ENCODE assay signal across 25 cellular contexts in the genomic region with DNA sequence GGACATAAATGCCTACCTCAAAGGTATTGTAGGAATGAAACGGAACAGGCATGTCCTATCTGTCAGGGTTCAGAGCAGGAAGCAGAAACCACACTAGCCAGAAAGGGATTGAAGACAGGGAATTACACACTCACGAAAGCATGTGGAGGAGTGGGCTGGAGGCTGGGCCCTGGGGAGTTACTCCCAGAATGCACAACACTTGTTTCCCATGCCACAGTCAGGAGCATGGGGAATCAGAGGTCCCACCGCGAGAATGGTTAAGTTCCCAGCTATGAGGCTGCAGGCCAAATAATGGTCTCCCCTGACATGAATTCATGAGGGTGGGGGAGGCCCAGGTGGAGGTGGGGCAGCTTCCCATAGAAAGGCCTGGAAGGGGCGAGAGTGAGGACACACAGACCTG.
"Had no signal": no experiment of that assay in that cellular context is flagged by ENCODE, and none has a peak within 500 bp of the region (broad histone marks: within the 10 kb centered on the region; RNA-seq: fewer than 3 reads in every experiment).

No MANE protein-coding gene starts in this region.

- H3K4me1 Mint-ChIP-seq: activated B cell treated with CpG ODN at 0.5 μM for 24 hours; activated CD4-positive, alpha-beta T cell treated with anti-CD3 and anti-CD28 coated beads for 36 hours; activated naive CD8-positive, alpha-beta T cell treated with anti-CD3 and anti-CD28 coated beads for 36 hours; memory B cell; naive thymus-derived CD8-positive, alpha-beta T cell; stimulated activated effector memory CD8-positive, alpha-beta T cell treated with anti-CD3 and anti-CD28 coated beads, Interleukin-12 subunit alpha, Interleukin-12 subunit beta, amount 100 ng/mL, for 72 hours; stimulated activated naive CD8-positive, alpha-beta T cell treated with anti-CD3 and anti-CD28 coated beads, Interleukin-15, amount 100 ng/mL, for 72 hours had no signal

- FAIRE-seq: bronchial epithelial cell had no signal

- DNase-seq: activated B cell treated with CpG ODN at 0.5 μM for 24 hours; activated CD4-positive, alpha-beta T cell treated with anti-CD3 and anti-CD28 coated beads for 36 hours; activated CD4-positive, alpha-beta T cell treated with anti-CD3 and anti-CD28 coated beads, Interleukin-2, amount 50 U/mL, for 4 hours; activated CD8-positive, alpha-beta memory T cell treated with anti-CD3 and anti-CD28 coated beads for 24 hours; activated CD8-positive, alpha-beta memory T cell treated with anti-CD3 and anti-CD28 coated beads, Interleukin-2, amount 50 U/mL, for 4 hours; activated naive CD4-positive, alpha-beta T cell treated with Interleukin-2 at 50 U/mL for 16 hours; activated naive CD8-positive, alpha-beta T cell treated with anti-CD3 and anti-CD28 coated beads for 36 hours; activated T-cell treated with anti-CD3 and anti-CD28 coated beads, Interleukin-2, amount 50 U/mL, for 24 hours; amniotic stem cell; colonic mucosa; dorsolateral prefrontal cortex; foreskin fibroblast; naive thymus-derived CD8-positive, alpha-beta T cell; ovary; stimulated activated CD4-positive, alpha-beta T cell treated with anti-CD3 and anti-CD28 coated beads, Interleukin-2, amount 100 ng/mL, for 24 hours; stimulated activated naive CD8-positive, alpha-beta T cell treated with anti-CD3 and anti-CD28 coated beads, Interleukin-15, amount 100 ng/mL, for 72 hours; T-helper 9 cell; tibial artery; uterus had no signal

- H3K27ac ChIP-seq: colonic mucosa, dorsolateral prefrontal cortex, epithelial cell of prostate, ovary, prostate gland, right atrium auricular region, tibial artery, uterus had no signal

- H3K27me3 ChIP-seq: colonic mucosa, ovary, right atrium auricular region, tibial artery, uterus had no signal

- H3K4me3 Mint-ChIP-seq: activated B cell treated with CpG ODN at 0.5 μM for 24 hours; activated CD4-positive, alpha-beta T cell treated with anti-CD3 and anti-CD28 coated beads for 36 hours; activated naive CD8-positive, alpha-beta T cell treated with anti-CD3 and anti-CD28 coated beads for 36 hours; activated T-cell treated with anti-CD3 and anti-CD28 coated beads, Interleukin-2, amount 50 U/mL, for 24 hours; memory B cell; naive thymus-derived CD8-positive, alpha-beta T cell; stimulated activated effector memory CD8-positive, alpha-beta T cell treated with anti-CD3 and anti-CD28 coated beads, Interleukin-12 subunit alpha, Interleukin-12 subunit beta, amount 100 ng/mL, for 72 hours; stimulated activated naive CD8-positive, alpha-beta T cell treated with anti-CD3 and anti-CD28 coated beads, Interleukin-15, amount 100 ng/mL, for 72 hours had no signal

- H3K4me3 ChIP-seq: colonic mucosa, dorsolateral prefrontal cortex, ovary, prostate gland, right atrium auricular region, tibial artery, uterus had no signal

- H3K9me3 ChIP-seq: colonic mucosa, ovary, prostate gland, uterus had no signal

- H3K36me3 ChIP-seq: colonic mucosa, ovary, prostate gland, right atrium auricular region, tibial artery, uterus had no signal

- H3K27me3 Mint-ChIP-seq: activated naive CD8-positive, alpha-beta T cell treated with anti-CD3 and anti-CD28 coated beads for 36 hours had no signal

- ATAC-seq: activated CD4-positive, alpha-beta T cell treated with anti-CD3 and anti-CD28 coated beads for 36 hours; naive thymus-derived CD8-positive, alpha-beta T cell; stimulated activated effector memory CD8-positive, alpha-beta T cell treated with anti-CD3 and anti-CD28 coated beads, Interleukin-12 subunit alpha, Interleukin-12 subunit beta, amount 100 ng/mL, for 72 hours; stimulated activated naive CD8-positive, alpha-beta T cell treated with anti-CD3 and anti-CD28 coated beads, Interleukin-15, amount 100 ng/mL, for 72 hours had no signal

- H3K27ac Mint-ChIP-seq: activated B cell treated with CpG ODN at 0.5 μM for 24 hours; activated CD4-positive, alpha-beta T cell treated with anti-CD3 and anti-CD28 coated beads for 36 hours; activated naive CD8-positive, alpha-beta T cell treated with anti-CD3 and anti-CD28 coated beads for 36 hours; activated T-cell treated with anti-CD3 and anti-CD28 coated beads, Interleukin-2, amount 50 U/mL, for 24 hours; memory B cell; naive thymus-derived CD8-positive, alpha-beta T cell; stimulated activated effector memory CD8-positive, alpha-beta T cell treated with anti-CD3 and anti-CD28 coated beads, Interleukin-12 subunit alpha, Interleukin-12 subunit beta, amount 100 ng/mL, for 72 hours; stimulated activated naive CD8-positive, alpha-beta T cell treated with anti-CD3 and anti-CD28 coated beads, Interleukin-15, amount 100 ng/mL, for 72 hours had no signal

- H3K4me1 ChIP-seq: colonic mucosa, prostate gland, right atrium auricular region, tibial artery, uterus had no signal

- H3K36me3 Mint-ChIP-seq: activated naive CD8-positive, alpha-beta T cell treated with anti-CD3 and anti-CD28 coated beads for 36 hours; memory B cell; stimulated activated effector memory CD8-positive, alpha-beta T cell treated with anti-CD3 and anti-CD28 coated beads, Interleukin-12 subunit alpha, Interleukin-12 subunit beta, amount 100 ng/mL, for 72 hours had no signal
